1 cellular context compared by ENCODE assay signal in genomic region chr12:4579305-4580097, GRCh38.
TF ChIP-seq lines count a peak whose summit lies in the region.

No MANE protein-coding gene starts in this region.

TF ChIP-seq in H1, 55 proteins besides CTCF, POLR2A, EP300 and RAD21 (continued from another document):
- TF ChIP-seq SIN3A (conservative IDR thresholded peaks at IDR 0.05 in 1 of 2, IDR thresholded peaks at IDR 0.05 in 1 of 2; ENCODE audit: low read depth in 1 of 2, low read length in 2 of 2), result no peak
- no peak for TF ChIP-seq NRF1 (IDR thresholded peaks at IDR 0.05; ENCODE audit: low read depth, low read length)
- TF ChIP-seq ZNF274 (IDR thresholded peaks at IDR 0.05; ENCODE audit: borderline replicate concordance, extremely low read depth, low read length), result no peak
- no peak for TF ChIP-seq POU5F1 (IDR thresholded peaks at IDR 0.05; ENCODE audit: low read depth, low read length)
- TF ChIP-seq EGR1 (IDR thresholded peaks at IDR 0.05; ENCODE audit: borderline replicate concordance, low read depth, low read length), result no peak
- TF ChIP-seq ASH2L (IDR thresholded peaks at IDR 0.05; ENCODE audit: low read length), result no peak
- TF ChIP-seq SAP30 (IDR thresholded peaks at IDR 0.05; ENCODE audit: insufficient read depth, insufficient replicate concordance, low read length), result no peak
- TF ChIP-seq CHD2 (IDR thresholded peaks at IDR 0.05; ENCODE audit: low read length), result no peak
- TF ChIP-seq SP4 (IDR thresholded peaks at IDR 0.05; ENCODE audit: low read length), result no peak
- TF ChIP-seq, protein P1, sequence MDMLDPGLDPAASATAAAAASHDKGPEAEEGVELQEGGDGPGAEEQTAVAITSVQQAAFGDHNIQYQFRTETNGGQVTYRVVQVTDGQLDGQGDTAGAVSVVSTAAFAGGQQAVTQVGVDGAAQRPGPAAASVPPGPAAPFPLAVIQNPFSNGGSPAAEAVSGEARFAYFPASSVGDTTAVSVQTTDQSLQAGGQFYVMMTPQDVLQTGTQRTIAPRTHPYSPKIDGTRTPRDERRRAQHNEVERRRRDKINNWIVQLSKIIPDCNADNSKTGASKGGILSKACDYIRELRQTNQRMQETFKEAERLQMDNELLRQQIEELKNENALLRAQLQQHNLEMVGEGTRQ (IDR thresholded peaks at IDR 0.05; ENCODE audit: low read length), result no peak
- no peak for TF ChIP-seq SP2 (IDR thresholded peaks at IDR 0.05; ENCODE audit: low read length)
- TF ChIP-seq SP1 (IDR thresholded peaks at IDR 0.05; ENCODE audit: low read depth, low read length), result no peak
- no peak for TF ChIP-seq HDAC6 (IDR thresholded peaks at IDR 0.05; ENCODE audit: low read depth, low read length)
- TF ChIP-seq EZH2 (IDR thresholded peaks at IDR 0.05; ENCODE audit: low read depth, low read length, severe bottlenecking), result no peak
- no peak for TF ChIP-seq POLR2AphosphoS5 (IDR thresholded peaks at IDR 0.05; ENCODE audit: low read depth, low read length)
- no peak for TF ChIP-seq GABPA (IDR thresholded peaks at IDR 0.05; ENCODE audit: borderline replicate concordance, insufficient read depth, low read length)
